ENCODE assay signal across 8 cellular contexts in the genomic region with DNA sequence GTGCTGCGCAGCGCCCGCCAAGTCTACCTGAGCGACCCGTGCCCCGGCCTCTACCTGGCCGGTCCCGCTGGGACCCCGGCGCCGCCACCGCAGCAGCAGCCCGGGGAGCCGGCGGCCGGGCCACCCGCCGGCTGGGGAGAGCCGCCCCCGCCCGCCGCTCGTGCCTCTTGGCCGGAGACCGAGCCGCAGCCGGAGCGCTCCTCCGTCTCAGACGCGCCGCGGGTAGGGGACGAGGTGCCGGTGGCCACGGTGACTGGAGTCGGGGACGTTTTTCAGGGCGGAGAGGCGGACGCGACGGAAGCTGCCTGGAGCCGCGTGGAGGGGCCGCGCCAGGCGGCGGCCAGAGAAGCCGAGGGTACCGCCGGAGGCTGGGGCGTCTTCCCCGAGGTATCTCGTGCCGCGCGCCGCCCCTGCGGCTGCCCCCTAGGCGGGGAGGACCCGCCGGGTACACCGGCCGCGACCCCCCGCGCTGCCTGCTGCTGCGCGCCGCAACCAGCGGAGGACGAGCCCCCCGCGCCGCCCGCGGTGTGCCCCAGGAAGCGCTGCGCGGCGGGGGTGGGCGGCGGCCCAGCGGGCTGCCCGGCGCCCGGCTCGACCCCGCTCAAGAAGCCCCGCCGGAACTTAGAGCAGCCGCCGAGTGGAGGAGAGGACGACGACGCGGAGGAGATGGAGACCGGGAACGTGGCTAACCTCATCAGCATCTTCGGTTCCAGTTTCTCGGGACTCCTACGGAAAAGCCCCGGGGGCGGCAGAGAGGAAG. TPM values are rescaled to one million over a fixed set of nuclear protein-coding genes. Genes with fewer than 3 reads are reported as not detected.
DNase-seq lines count a peak whose midpoint lies in the region; ATAC-seq and TF ChIP-seq lines count a peak whose summit lies in the region.

No MANE protein-coding gene starts in this region.

- H3K9me3 Mint-ChIP-seq in endodermal cell, result no peaks in the 10 kb centered on the region
- H3K9me3 Mint-ChIP-seq in nephron progenitor cell, result no peaks in the 10 kb centered on the region

- H3K36me3 Mint-ChIP-seq in endodermal cell (ENCODE audit: low read depth) (peaks cover 21% of the 10 kb centered on the region), nephron progenitor cell (ENCODE audit: low read depth) (peaks cover 5% of the 10 kb centered on the region)

- no peak for TF ChIP-seq CTCF in endodermal cell (conservative IDR thresholded peaks at IDR 0.05)
- no peak for TF ChIP-seq CTCF in nephron progenitor cell (IDR thresholded peaks at IDR 0.05)

- peak; percentile 8 for ATAC-seq in HG03432 (IDR thresholded peaks at IDR 0.05; ENCODE audit: unreplicated experiment)
- peak; percentile 31 for ATAC-seq in aorta (ENCODE audit: low FRiP score)

- peaks cover 9% of the 10 kb centered on the region for H3K4me1 ChIP-seq in endodermal cell (ENCODE audit: control insufficient read depth, insufficient read depth, low read length)
- H3K4me1 ChIP-seq in aorta (ENCODE audit: control insufficient read depth in 1 of 2, insufficient read depth in 2 of 2, low read length in 2 of 2), result peaks cover 2 to 3% of the 10 kb centered on the region in 2 donors

- H3K27ac ChIP-seq in endodermal cell (ENCODE audit: low read depth, low read length) (no peak overlapping the region), aorta (ENCODE audit: low read depth in 1 of 2, low read length in 2 of 2) (peak overlapping the region; percentile 50 to 81)

- H3K4me3 ChIP-seq in endodermal cell (ENCODE audit: low read length) (peak overlapping the region; percentile 98), aorta (ENCODE audit: low read length in 2 of 2) (peak overlapping the region; percentile 63 to 99)

- H3K36me3 ChIP-seq in endodermal cell (ENCODE audit: control insufficient read depth, insufficient read depth, low read length) (peaks cover 28% of the 10 kb centered on the region), aorta (ENCODE audit: control insufficient read depth in 1 of 2, insufficient read depth in 2 of 2, low read length in 1 of 2) (no peaks in the 10 kb centered on the region)

- H3K27ac Mint-ChIP-seq in endodermal cell, result peak overlapping the region; percentile 93
- peak overlapping the region; percentile 87 for H3K27ac Mint-ChIP-seq in nephron progenitor cell

- intact Hi-C loops in aorta (cut with DNase I), result loop anchor here (5.0 to 10.0 kb wide), 2 partner anchors 54 to 67 kb away; partner anchors contain the start of genes MR1 (in 1 of the 2) and STX6 (in 1 of the 2)

- no peaks in the 10 kb centered on the region for H3K9me3 ChIP-seq in endodermal cell (ENCODE audit: control insufficient read depth, low read length)
- H3K9me3 ChIP-seq in aorta (ENCODE audit: control insufficient read depth, low read length), result no peaks in the 10 kb centered on the region

- DNase-seq in NK-92 treated with Interleukin-12 subunit alpha and Interleukin-12 subunit beta, amount 100 ng/mL, for 24 hours (lab: John Stamatoyannopoulos, UW), result peak; percentile 60
- DNase-seq in NK-92 (lab: John Stamatoyannopoulos, UW; ENCODE audit: unreplicated experiment) (no peak), endodermal cell (no peak), nephron progenitor cell (peak; percentile 55), aorta (peak; percentile 67 to 84), SKM-1 treated with dmso at 0.1 percent for 144 hours (lab: John Stamatoyannopoulos, UW; ENCODE audit: unreplicated experiment) (no peak)
- DNase-seq in activated CD4-positive, alpha-beta T cell treated with anti-CD3 and anti-CD28 coated beads for 4 hours, result peak; percentile 31 to 38

- H3K4me1 Mint-ChIP-seq in endodermal cell (peaks cover 29% of the 10 kb centered on the region), nephron progenitor cell (peaks cover 46% of the 10 kb centered on the region)

- H3K27me3 ChIP-seq in endodermal cell (ENCODE audit: control insufficient read depth, insufficient read depth, low read length, poor library complexity, severe bottlenecking), result no peaks in the 10 kb centered on the region
- H3K27me3 ChIP-seq in aorta (ENCODE audit: control insufficient read depth in 1 of 2, insufficient read depth in 2 of 2, low read length in 1 of 2), result no peaks in the 10 kb centered on the region

- WGBS in endodermal cell (ENCODE audit: insufficient coverage in 1 of 2, insufficient read length in 1 of 2), 2 experiments, result 0% methylated on average over 12 to 105 of the region's 105 CpGs
- 0% methylated on average over 51 to 105 of the region's 105 CpGs for WGBS in aorta, 2 donors

- H3K4me3 Mint-ChIP-seq in endodermal cell (peak overlapping the region; percentile 93), nephron progenitor cell (peak overlapping the region; percentile 98)

- H3K27me3 Mint-ChIP-seq in endodermal cell (ENCODE audit: insufficient read depth) (peaks cover 33% of the 10 kb centered on the region), nephron progenitor cell (ENCODE audit: low read depth, poor library complexity) (peaks cover 14% of the 10 kb centered on the region)

- H3K9ac ChIP-seq in endodermal cell (ENCODE audit: extremely low read depth, low read length, poor library complexity, severe bottlenecking), result peak overlapping the region; percentile 71

RNA-seq across cellular contexts. Expression of gene IER5, which starts 0.7 kb away (rescaled TPM):
- total RNA-seq in endodermal cell (10 to 100 TPM; 13.2 to 21.2 TPM), aorta (10 to 100 TPM; 11.4 to 42.2 TPM)
- polyA plus RNA-seq in endodermal cell (2013, experiment 1 of 2), result 16.8 TPM
- polyA plus RNA-seq in endodermal cell (2013, experiment 2 of 2), result 18.5 TPM
- 10 to 100 TPM in 1 of 2 donors, 1 to 10 TPM in 1; 7.4 to 11.5 TPM for polyA plus RNA-seq in aorta

RNA-seq across cellular contexts. Expression of gene MR1, which starts 55.4 kb away (rescaled TPM):
- total RNA-seq in endodermal cell (under 1 TPM; 0.22 to 0.35 TPM), aorta (10 to 100 TPM; 22.0 to 23.9 TPM)
- 0.32 TPM for polyA plus RNA-seq in endodermal cell (2013, experiment 1 of 2)
- polyA plus RNA-seq in endodermal cell (2013, experiment 2 of 2), result 0.25 TPM
- polyA plus RNA-seq in aorta, result 10 to 100 TPM in 1 of 2 donors, 1 to 10 TPM in 1; 3.8 to 14.8 TPM

Comparison
In these comparisons a context has a peak if more than half of its experiments do, and no peak if none do; other contexts are left out.
1. DNase-seq: peak in NK-92 treated with Interleukin-12 subunit alpha and Interleukin-12 subunit beta, amount 100 ng/mL, for 24 hours (single experiment), activated CD4-positive, alpha-beta T cell treated with anti-CD3 and anti-CD28 coated beads for 4 hours (2 of 2), nephron progenitor cell (single experiment) and aorta (2 of 2); none in NK-92 (single experiment), endodermal cell (single experiment) and SKM-1 treated with dmso at 0.1 percent for 144 hours (single experiment).
2. RNA of gene MR1, which starts 55.4 kb away (total RNA-seq): 22.0 to 23.9 TPM in aorta; 0.22 to 0.35 TPM in endodermal cell; every median in the first group is over 10 times any median in the second.